8 cellular contexts compared by ENCODE assay signal in the genomic region with DNA sequence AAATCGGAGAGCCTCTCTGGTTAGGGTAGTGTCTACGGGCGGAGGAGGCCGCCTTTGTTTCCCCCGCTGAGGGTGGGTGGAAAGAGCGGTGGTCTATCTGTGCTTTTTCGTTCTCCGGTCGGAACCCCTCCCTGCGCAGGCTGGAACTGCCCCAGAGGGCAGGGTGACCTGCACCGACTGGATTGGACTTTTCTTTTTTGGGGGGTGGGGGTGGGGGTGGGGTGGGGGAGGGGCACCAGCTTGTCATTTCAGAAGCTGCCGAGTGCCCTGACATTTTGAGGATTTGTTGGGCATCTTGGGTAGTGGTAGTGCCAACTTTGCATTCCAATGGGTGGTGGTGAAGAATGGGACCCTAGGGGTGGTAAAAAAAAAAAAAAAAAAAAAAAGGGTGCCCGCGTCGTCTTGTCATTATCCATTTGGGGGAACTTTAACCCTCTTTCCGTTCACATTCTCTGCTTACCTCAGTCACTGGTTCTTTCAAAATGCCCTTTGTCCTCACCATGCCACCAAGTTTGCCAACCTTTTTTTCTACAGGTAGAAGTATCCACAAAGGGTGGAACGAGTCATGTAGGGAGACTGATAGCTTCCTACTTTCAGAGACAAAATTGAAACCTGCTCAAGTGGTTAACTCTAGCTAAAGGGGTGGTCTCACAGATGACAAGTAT. TPM values are rescaled to one million over a fixed set of nuclear protein-coding genes. Genes with fewer than 3 reads are reported as not detected.
A peak's percentile ranks its signal among the peaks of the same experiment; 100 is the strongest.
DNase-seq lines count a peak whose midpoint lies in the region; ATAC-seq, FAIRE-seq and TF ChIP-seq lines count a peak whose summit lies in the region.

No MANE protein-coding gene starts in this region.

- H3K9ac ChIP-seq in HepG2 (ENCODE audit: insufficient read depth, low read depth, low read length) = peak overlapping the region; percentile 92

- TF ChIP-seq CTCF in MCF 10A (IDR thresholded peaks at IDR 0.05; ENCODE audit: unreplicated experiment) (no peak), HepG2 (CRISPR knock-in tag; IDR thresholded peaks at IDR 0.05) (no peak)

- peak overlapping the region; percentile 80 for H3K4me3 Mint-ChIP-seq in MCF 10A (ENCODE audit: unreplicated experiment)

- H3K27me3 ChIP-seq in HepG2 (ENCODE audit: control insufficient read depth in 1 of 2, insufficient read depth in 2 of 2, low read length in 2 of 2) = no peaks in the 10 kb centered on the region; a peak in 1 of 5 replicates

- in situ Hi-C loops in HepG2 (cut with HindIII; ENCODE audit: extremely low pct_ligation_motif_present, low pct_unique_long_range_greater_than_20kb) = loop anchor here (5.0 kb wide), 1 partner anchor 34 kb away; no protein-coding TSS in a partner anchor

- H3K27me3 Mint-ChIP-seq in MCF 10A (ENCODE audit: insufficient read depth, unreplicated experiment) = no peaks in the 10 kb centered on the region

- peak overlapping the region; percentile 92 for H3K4me2 ChIP-seq in HepG2 (ENCODE audit: low read depth, low read length)

- peak overlapping the region; percentile 49 for H3K27ac Mint-ChIP-seq in MCF 10A (ENCODE audit: low read depth, unreplicated experiment)

- ATAC-seq in HepG2 (peak; percentile 7), GM18520 (IDR thresholded peaks at IDR 0.05; ENCODE audit: unreplicated experiment) (no peak), GM18873 (IDR thresholded peaks at IDR 0.05; ENCODE audit: low FRiP score, unreplicated experiment) (no peak)

- peaks cover 56% of the 10 kb centered on the region for H3K4me1 ChIP-seq in HepG2 (ENCODE audit: insufficient read depth, low read length)

- POLR2A ChIA-PET in MCF 10A (lab: Yijun Ruan, JAX) = interaction anchor here (0.6 to 2.0 kb wide), 13 partner anchors 16 to 1211 kb away, joined by 3 to 11 read pairs (median 3); a partner anchor contains a TSS
- POLR2A ChIA-PET in HepG2 (lab: Yijun Ruan, JAX) = interaction anchor here (0.7 to 1.2 kb wide), 3 partner anchors 30 to 255 kb away, joined by 3 to 5 read pairs (median 4); no protein-coding TSS in a partner anchor

- H3K27ac ChIP-seq in HepG2 (ENCODE audit: extremely low read length, insufficient read depth, low read length) (peak overlapping the region; percentile 93), substantia nigra (ENCODE audit: low read depth, low read length, poor library complexity, severe bottlenecking) (peak overlapping the region; percentile 98)

- no peaks in the 10 kb centered on the region for H3K9me3 ChIP-seq in HepG2 (ENCODE audit: low read length)

- peaks cover 57% of the 10 kb centered on the region for H3K79me2 ChIP-seq in HepG2 (ENCODE audit: insufficient read depth, low read length)

- H3K9me3 Mint-ChIP-seq in MCF 10A (ENCODE audit: unreplicated experiment) = no peaks in the 10 kb centered on the region

- H2AFZ ChIP-seq in HepG2 (ENCODE audit: low read length) = no peak overlapping the region

- TF ChIP-seq POLR2A in GM12891 (IDR thresholded peaks at IDR 0.05; ENCODE audit: low read depth, low read length) (0 out of 2 replicates have a peak, but pooled peaks have one; percentile 39), HepG2 (IDR thresholded peaks at IDR 0.05; ENCODE audit: insufficient read depth in 1 of 2, low read depth in 2 of 2, low read length in 2 of 2) (no peak)

- peak; percentile 75 for FAIRE-seq in GM12891 (lab: Jason Lieb, UNC)
- no peak for FAIRE-seq in HepG2 (lab: Jason Lieb, UNC)

- WGBS in HepG2 (ENCODE audit: low lambda C conversion rate) = 2% methylated on average over 15 of the region's 17 CpGs

- H3K4me3 ChIP-seq in HepG2 (replicated peaks in 1 of 3; ENCODE audit: insufficient read depth in 1 of 3, low read depth in 2 of 3, low read length in 3 of 3) = peak overlapping the region; percentile 69 to 93 (median 81)

- peaks cover 29% of the 10 kb centered on the region for H4K20me1 ChIP-seq in HepG2 (ENCODE audit: insufficient read depth, low read length)

- intact Hi-C loops in MCF 10A (cut with micrococcal nuclease) = loop anchor here (5.0 to 10.0 kb wide), 2 partner anchors 107 to 254 kb away; no protein-coding TSS in a partner anchor
- intact Hi-C loops in HepG2 (cut with micrococcal nuclease; ENCODE audit: unreplicated experiment) = no loop called here

- no peak for TF ChIP-seq RAD21 in HepG2 (CRISPR knock-in tag; IDR thresholded peaks at IDR 0.05)

- BruUV-seq in MCF 10A (replicated peaks; lab: Mats Ljungman, UMichigan) (no TSS peak), HepG2 (replicated peaks; lab: Mats Ljungman, UMichigan) (no TSS peak)

- TF ChIP-seq EP300 in HepG2 (IDR thresholded peaks at IDR 0.05; ENCODE audit: low read depth in 2 of 2, low read length in 2 of 2) = no peak
- TF ChIP-seq EP300 in HepG2 (CRISPR knock-in tag; IDR thresholded peaks at IDR 0.05; ENCODE audit: borderline replicate concordance) = no peak

- DNase-seq in GM12891 (ENCODE audit: insufficient read length, low spot score) = no peak
- peak; percentile 41 for DNase-seq in LoVo (ENCODE audit: low spot score)
- no peak for DNase-seq in MCF 10A (ENCODE audit: unreplicated experiment)
- peak; percentile 47 for DNase-seq in HepG2 (ENCODE audit: low spot score)
- peak in 13 of 49 donors; percentile 25 to 67 (median 57) for DNase-seq in substantia nigra (lab: John Stamatoyannopoulos, UW)
- no peak for DNase-seq in foreskin melanocyte

- no peaks in the 10 kb centered on the region for H3K36me3 ChIP-seq in HepG2 (replicated peaks in 1 of 2; ENCODE audit: control insufficient read depth in 1 of 2, insufficient read depth in 2 of 2, low read length in 2 of 2)

- H3K4me1 Mint-ChIP-seq in MCF 10A (ENCODE audit: insufficient read depth, unreplicated experiment) = peaks cover 27% of the 10 kb centered on the region

- no peaks in the 10 kb centered on the region for H3K36me3 Mint-ChIP-seq in MCF 10A (ENCODE audit: insufficient read depth, unreplicated experiment)

- CTCF ChIA-PET in MCF 10A (lab: Yijun Ruan, JAX) (interaction anchor here (0.6 to 1.2 kb wide), 2 partner anchors 39 to 560 kb away, joined by 3 to 4 read pairs; no protein-coding TSS in a partner anchor), HepG2 (lab: Yijun Ruan, JAX; ENCODE audit: low intra/inter-chr PET ratio, low total read pairs) (no interaction called here)

TF ChIP-seq in GM12891, 5 proteins besides CTCF, POLR2A, EP300 and RAD21 (continues in another document):
- TF ChIP-seq POLR2AphosphoS5 (IDR thresholded peaks at IDR 0.05; ENCODE audit: low read depth, low read length) = peak; percentile 7; the same call in 1 of the 2 replicates

TF ChIP-seq in HepG2, 621 proteins besides CTCF, POLR2A, EP300 and RAD21 (continues in another document):
- TF ChIP-seq KAT7 (CRISPR knock-in tag; IDR thresholded peaks at IDR 0.05; ENCODE audit: borderline replicate concordance) = peak; percentile 5; the same call in 1 of the 2 replicates

RNA-seq across cellular contexts. Expression of a gene that starts 1.3 kb away (rescaled TPM):
- polyA plus RNA-seq in GM12891 (2012; ENCODE audit: low read depth, missing spikeins) = 23.1 TPM
- total RNA-seq in MCF 10A (2022) (33.8 and 41.6 TPM in 2 replicates), HepG2 (2016; rRNA removed; fragmentation: Illumina TruSeq; extraction: Trizol) (14.8 and 19.5 TPM in 2 replicates)
- 8.2 and 8.4 TPM in 2 replicates for total RNA-seq in HepG2 (2016; cell fraction: cytosol; rRNA removed; fragmentation: Illumina TruSeq; extraction: Trizol; ENCODE audit: low read depth)
- 14.3 and 18.8 TPM in 2 replicates for total RNA-seq in HepG2 (2016; cell fraction: insoluble cytoplasmic fraction; rRNA removed; fragmentation: Illumina TruSeq; extraction: Trizol)
- total RNA-seq in HepG2 (2016; cell fraction: membrane; rRNA removed; fragmentation: Illumina TruSeq; extraction: Trizol) = 23.3 and 24.0 TPM in 2 replicates
- 14.3 and 16.5 TPM in 2 replicates for total RNA-seq in HepG2 (2016; cell fraction: nucleus; rRNA removed; fragmentation: Illumina TruSeq; extraction: Trizol)
- polyA plus RNA-seq in HepG2 (2011; rRNA removed) = 17.2 and 20.9 TPM in 2 replicates
- 13.0 and 19.2 TPM in 2 replicates for polyA plus RNA-seq in HepG2 (2011; cell fraction: cytosol; rRNA removed)
- 9.8 and 12.5 TPM in 2 replicates for polyA plus RNA-seq in HepG2 (2011; cell fraction: nucleus; rRNA removed)
- polyA plus RNA-seq in HepG2 (2012) = 38.4 and 43.1 TPM in 2 replicates
- 13.9 and 16.1 TPM in 2 replicates for polyA plus RNA-seq in HepG2 (2016; cell fraction: cytosol; fragmentation: Illumina TruSeq; extraction: Trizol; ENCODE audit: low read depth)
- 31.1 and 35.9 TPM in 2 replicates for polyA plus RNA-seq in HepG2 (2016; cell fraction: insoluble cytoplasmic fraction; fragmentation: Illumina TruSeq; extraction: Trizol; ENCODE audit: low read depth)
- polyA plus RNA-seq in HepG2 (2016; cell fraction: membrane; fragmentation: Illumina TruSeq; extraction: Trizol; ENCODE audit: low read depth) = 27.4 and 28.5 TPM in 2 replicates
- polyA plus RNA-seq in HepG2 (2016; cell fraction: nucleus; fragmentation: Illumina TruSeq; extraction: Trizol; ENCODE audit: insufficient read depth, low read depth) = 23.2 and 25.6 TPM in 2 replicates
- polyA minus RNA-seq in HepG2 (2011; rRNA and poly(A)+ RNA removed; ENCODE audit: low replicate concordance) = 14.9 and 19.7 TPM in 2 replicates
- polyA minus RNA-seq in HepG2 (2011; cell fraction: cytosol; rRNA and poly(A)+ RNA removed) = 23.7 and 26.6 TPM in 2 replicates
- 27.5 and 27.8 TPM in 2 replicates for polyA minus RNA-seq in HepG2 (2011; cell fraction: nucleus; rRNA and poly(A)+ RNA removed)

RNA-seq across cellular contexts. Expression of a gene that starts 22.9 kb away (rescaled TPM):
- polyA plus RNA-seq in GM12891 (2012; ENCODE audit: low read depth, missing spikeins) = not detected
- total RNA-seq in MCF 10A (2022) (0.74 and 1.4 TPM in 2 replicates), HepG2 (2016; rRNA removed; fragmentation: Illumina TruSeq; extraction: Trizol) (not detected in 2 replicates)
- not detected in 2 replicates for total RNA-seq in HepG2 (2016; cell fraction: cytosol; rRNA removed; fragmentation: Illumina TruSeq; extraction: Trizol; ENCODE audit: low read depth)
- not detected in 2 replicates for total RNA-seq in HepG2 (2016; cell fraction: insoluble cytoplasmic fraction; rRNA removed; fragmentation: Illumina TruSeq; extraction: Trizol)
- total RNA-seq in HepG2 (2016; cell fraction: membrane; rRNA removed; fragmentation: Illumina TruSeq; extraction: Trizol) = not detected in 2 replicates
- total RNA-seq in HepG2 (2016; cell fraction: nucleus; rRNA removed; fragmentation: Illumina TruSeq; extraction: Trizol) = not detected in 2 replicates
- polyA plus RNA-seq in HepG2 (2011; rRNA removed) = not detected in 2 replicates
- polyA plus RNA-seq in HepG2 (2011; cell fraction: cytosol; rRNA removed) = not detected in 2 replicates
- polyA plus RNA-seq in HepG2 (2011; cell fraction: nucleus; rRNA removed) = not detected in 2 replicates
- polyA plus RNA-seq in HepG2 (2012) = not detected in 2 replicates
- not detected in 2 replicates for polyA plus RNA-seq in HepG2 (2016; cell fraction: cytosol; fragmentation: Illumina TruSeq; extraction: Trizol; ENCODE audit: low read depth)
- polyA plus RNA-seq in HepG2 (2016; cell fraction: insoluble cytoplasmic fraction; fragmentation: Illumina TruSeq; extraction: Trizol; ENCODE audit: low read depth) = not detected in 2 replicates
- not detected in 2 replicates for polyA plus RNA-seq in HepG2 (2016; cell fraction: membrane; fragmentation: Illumina TruSeq; extraction: Trizol; ENCODE audit: low read depth)
- polyA plus RNA-seq in HepG2 (2016; cell fraction: nucleus; fragmentation: Illumina TruSeq; extraction: Trizol; ENCODE audit: insufficient read depth, low read depth) = not detected in 2 replicates
- polyA minus RNA-seq in HepG2 (2011; rRNA and poly(A)+ RNA removed; ENCODE audit: low replicate concordance) = not detected in 2 replicates
- not detected in 2 replicates for polyA minus RNA-seq in HepG2 (2011; cell fraction: cytosol; rRNA and poly(A)+ RNA removed)
- polyA minus RNA-seq in HepG2 (2011; cell fraction: nucleus; rRNA and poly(A)+ RNA removed) = not detected in 2 replicates

Comparison
In these comparisons a context has a peak if more than half of its experiments do, and no peak if none do; other contexts are left out.
1. DNase-seq: peak in LoVo (single experiment) and HepG2 (single experiment); none in GM12891 (single experiment), MCF 10A (single experiment) and foreskin melanocyte (single experiment).